24 cellular contexts compared by ENCODE assay signal in the genomic region with DNA sequence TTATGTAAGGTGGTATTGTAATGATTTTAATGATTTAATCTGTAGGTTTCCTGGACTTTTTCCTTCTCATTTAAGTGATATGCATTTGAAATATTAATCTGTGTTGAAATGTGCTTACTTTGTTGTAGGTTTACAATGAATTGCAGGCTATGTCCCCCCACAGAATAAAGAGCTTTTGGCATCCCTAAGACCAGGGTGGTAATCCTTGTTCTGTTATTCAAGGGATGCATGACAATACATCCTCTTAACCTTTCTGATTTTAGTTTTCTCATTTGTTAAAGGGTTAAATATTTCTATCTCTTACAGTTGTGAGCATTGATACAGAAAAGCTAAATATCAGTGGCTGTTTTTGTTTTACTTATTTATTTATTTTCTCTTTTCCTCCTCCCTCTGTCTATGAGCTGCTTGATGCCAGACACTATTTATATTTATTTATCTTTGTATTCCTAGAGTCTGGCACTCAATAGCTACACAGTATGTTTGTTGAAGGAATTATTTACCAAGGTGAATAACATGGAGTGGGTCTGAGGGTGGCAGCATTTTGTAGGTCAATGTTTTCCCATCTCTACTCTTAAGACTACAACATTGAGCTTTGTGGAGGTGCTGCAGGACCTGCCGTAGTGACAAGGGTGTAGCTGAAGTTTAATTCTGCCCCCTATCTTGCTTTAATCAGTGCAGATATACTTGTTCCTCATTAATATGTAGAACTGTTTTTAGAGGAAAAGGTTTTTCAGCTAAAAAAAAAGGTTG. TPM values are rescaled to one million over a fixed set of nuclear protein-coding genes. Genes with fewer than 3 reads are reported as not detected.
"Had no signal": no experiment of that assay in that cellular context is flagged by ENCODE, and none has a peak within 500 bp of the region (broad histone marks: within the 10 kb centered on the region; RNA-seq: fewer than 3 reads in every experiment).

No MANE protein-coding gene starts in this region.

- H3K4me3 ChIP-seq: cardiac muscle cell, PC-9, SK-N-MC had no signal

- H2AFZ ChIP-seq: PC-9 had no signal

- H3K36me3 ChIP-seq: brain microvascular endothelial cell, cardiac muscle cell, WERI-Rb-1 had no signal

- H3K4me2 ChIP-seq: PC-9 had no signal

- ATAC-seq: activated CD4-positive, CD25-positive, alpha-beta regulatory T cell treated with anti-CD3 and anti-CD28 coated beads, Interleukin-2, amount 50 U/mL, for 24 hours; activated CD8-positive, alpha-beta T cell treated with anti-CD3 and anti-CD28 coated beads for 36 hours; activated T-cell treated with anti-CD3 and anti-CD28 coated beads, Interleukin-2, amount 50 U/mL, for 72 hours had no signal

- H3K27me3 ChIP-seq: brain microvascular endothelial cell, cardiac muscle cell had no signal

- H3K27ac ChIP-seq: brain microvascular endothelial cell, cardiac muscle cell, PC-9, SK-N-MC, WERI-Rb-1 had no signal

- DNase-seq: activated CD4-positive, alpha-beta T cell treated with anti-CD3 and anti-CD28 coated beads for 4 hours; activated CD8-positive, alpha-beta memory T cell treated with anti-CD3 and anti-CD28 coated beads, Interleukin-2, amount 50 U/mL, for 4 hours; activated CD8-positive, alpha-beta T cell treated with anti-CD3 and anti-CD28 coated beads for 36 hours; activated gamma-delta T cell treated with Interleukin-2 at 50 U/mL for 16 hours; activated naive CD4-positive, alpha-beta T cell treated with anti-CD3 and anti-CD28 coated beads, Interleukin-2, amount 10 ng/mL, durations not matched to agents 7 days and 5 days; activated naive CD8-positive, alpha-beta T cell treated with anti-CD3 and anti-CD28 coated beads for 36 hours; activated T-cell treated with anti-CD3 and anti-CD28 coated beads, Interleukin-2, amount 50 U/mL, for 72 hours; brain microvascular endothelial cell; cerebellar nuclear complex; Karpas-422; NCI-H1048; NCI-H146; NCI-H1930; NCI-H446 treated with DMSO at 0.1 percent for 48 hours; NCI-H526 treated with DMSO at 0.1 percent for 48 hours; PC-9; T-helper 1 cell; WERI-Rb-1 had no signal

RNA-seq across cellular contexts. Expression of a gene that starts 19.9 kb away (rescaled TPM):
- total RNA-seq: activated CD8-positive, alpha-beta T cell treated with anti-CD3 and anti-CD28 coated beads for 36 hours; activated naive CD8-positive, alpha-beta T cell treated with anti-CD3 and anti-CD28 coated beads for 36 hours; activated T-cell treated with anti-CD3 and anti-CD28 coated beads, Interleukin-2, amount 50 U/mL, for 72 hours; activated T-helper 2 cell treated with anti-CD3 and anti-CD28 coated beads, Interferon-gamma antibody, Interleukin-2, Interleukin-4, amounts not matched to agents 10 μg/mL and 5 μg/mL and 100 μg/mL, durations not matched to agents 14 hours and 24 hours and 36 hours; RPMI7951; T-helper 2 cell treated with Interferon-gamma antibody and Interleukin-4, amounts not matched to agents 100 ng/mL and 5 ng/mL, for 36 hours had no signal
